In the genomic region with DNA sequence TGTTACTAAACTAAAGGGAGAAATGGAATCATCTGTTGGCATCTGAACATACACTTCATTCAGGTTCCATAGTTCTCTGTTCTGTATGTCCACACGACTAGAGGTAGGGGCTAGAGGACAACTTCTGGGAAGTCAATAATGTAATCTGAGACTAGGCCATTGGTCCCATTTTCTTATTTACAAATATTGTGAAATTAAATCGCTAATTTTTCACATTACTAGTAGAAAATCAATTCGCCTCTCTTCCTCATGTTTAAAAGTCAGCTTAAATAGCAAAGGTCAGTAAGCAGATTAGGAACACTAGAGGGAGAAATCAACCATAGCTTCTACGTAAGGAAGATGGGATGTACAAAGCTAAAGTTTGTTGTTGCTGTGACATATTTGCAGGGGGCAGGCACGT, we compare ENCODE assay signal across 27 cellular contexts. TPM values are rescaled to one million over a fixed set of nuclear protein-coding genes. Genes with fewer than 3 reads are reported as not detected.
"Had no signal": no experiment of that assay in that cellular context is flagged by ENCODE, and none has a peak within 500 bp of the region (broad histone marks: within the 10 kb centered on the region; RNA-seq: fewer than 3 reads in every experiment).

No MANE protein-coding gene starts in this region.

- H3K4me1 ChIP-seq: pancreas, prostate gland, spleen, suprapubic skin, tibial artery had no signal

- H3K4me3 Mint-ChIP-seq: naive thymus-derived CD8-positive, alpha-beta T cell; nephron; neural crest cell; stimulated activated effector memory CD8-positive, alpha-beta T cell treated with anti-CD3 and anti-CD28 coated beads, Interleukin-12 subunit alpha, Interleukin-12 subunit beta, amount 100 ng/mL, for 72 hours; stimulated activated naive CD8-positive, alpha-beta T cell treated with anti-CD3 and anti-CD28 coated beads, Interleukin-15, Interleukin-2, amounts not matched to agents 100 ng/mL and 50 ng/mL, for 24 hours had no signal

- H3K36me3 Mint-ChIP-seq: stimulated activated effector memory CD8-positive, alpha-beta T cell treated with anti-CD3 and anti-CD28 coated beads, Interleukin-12 subunit alpha, Interleukin-12 subunit beta, amount 100 ng/mL, for 72 hours had no signal

- H3K27me3 Mint-ChIP-seq: stimulated activated naive CD8-positive, alpha-beta T cell treated with anti-CD3 and anti-CD28 coated beads, Interleukin-15, Interleukin-2, amounts not matched to agents 100 ng/mL and 50 ng/mL, for 24 hours had no signal

- H3K27ac Mint-ChIP-seq: naive thymus-derived CD8-positive, alpha-beta T cell; stimulated activated effector memory CD8-positive, alpha-beta T cell treated with anti-CD3 and anti-CD28 coated beads, Interleukin-12 subunit alpha, Interleukin-12 subunit beta, amount 100 ng/mL, for 72 hours; stimulated activated naive CD8-positive, alpha-beta T cell treated with anti-CD3 and anti-CD28 coated beads, Interleukin-15, Interleukin-2, amounts not matched to agents 100 ng/mL and 50 ng/mL, for 24 hours had no signal

- H3K27ac ChIP-seq: hepatocyte, lower lobe of right lung, pancreas, prostate gland, sigmoid colon, spleen, suprapubic skin, thoracic aorta, tibial artery, upper lobe of right lung had no signal

- ATAC-seq: left ventricle myocardium superior; lower lobe of right lung; naive thymus-derived CD8-positive, alpha-beta T cell; pancreas; right cardiac atrium; stimulated activated effector memory CD8-positive, alpha-beta T cell treated with anti-CD3 and anti-CD28 coated beads, Interleukin-12 subunit alpha, Interleukin-12 subunit beta, amount 100 ng/mL, for 72 hours; upper lobe of right lung had no signal

- H3K36me3 ChIP-seq: lower lobe of right lung, pancreas, prostate gland, sigmoid colon, spleen, suprapubic skin, thoracic aorta, tibial artery, upper lobe of right lung had no signal

- H3K9me3 ChIP-seq: pancreas, prostate gland had no signal

- H3K4me1 Mint-ChIP-seq: naive thymus-derived CD8-positive, alpha-beta T cell; stimulated activated effector memory CD8-positive, alpha-beta T cell treated with anti-CD3 and anti-CD28 coated beads, Interleukin-12 subunit alpha, Interleukin-12 subunit beta, amount 100 ng/mL, for 72 hours had no signal

- H3K27me3 ChIP-seq: hepatocyte, pancreas, sigmoid colon, spleen, suprapubic skin, tibial artery, upper lobe of right lung had no signal

- H3K4me3 ChIP-seq: hepatocyte, lower lobe of right lung, pancreas, prostate gland, sigmoid colon, spleen, suprapubic skin, thoracic aorta, tibial artery, upper lobe of right lung had no signal

- DNase-seq: islet precursor cell; left ventricle myocardium superior; lower lobe of right lung; mammary epithelial cell; mesenchymal stem cell; naive thymus-derived CD8-positive, alpha-beta T cell; nucleus accumbens; pancreas; posterior cingulate gyrus; retina; right cardiac atrium; sigmoid colon; small intestine; spleen; stimulated activated CD4-positive, alpha-beta T cell treated with anti-CD3 and anti-CD28 coated beads, Interleukin-4, amount 100 ng/mL, for 24 hours; stimulated activated naive CD4-positive, alpha-beta T cell; tibial artery; trophoblast cell; upper lobe of right lung had no signal

RNA-seq across cellular contexts. Expression of a gene that starts 59.7 kb away (rescaled TPM):
- total RNA-seq: naive thymus-derived CD8-positive, alpha-beta T cell had no signal
